ENCODE assay signal across 14 cellular contexts in genomic region chr9:91117474-91117891, GRCh38.
DNase-seq lines count a peak whose midpoint lies in the region; ATAC-seq and TF ChIP-seq lines count a peak whose summit lies in the region.
"Had no signal": no experiment of that assay in that cellular context is flagged by ENCODE, and none has a peak within 500 bp of the region (broad histone marks: within the 10 kb centered on the region; RNA-seq: fewer than 3 reads in every experiment).

No MANE protein-coding gene starts in this region.

- no peaks in the 10 kb centered on the region for H3K79me2 ChIP-seq in GM23338 (replicated peaks; ENCODE audit: insufficient read depth)

- peaks cover 8% of the 10 kb centered on the region for H3K9me3 Mint-ChIP-seq in GM23338
- peaks cover 2% of the 10 kb centered on the region for H3K9me3 Mint-ChIP-seq in memory B cell
- H3K9me3 Mint-ChIP-seq: activated naive CD4-positive, alpha-beta T cell treated with anti-CD3 and anti-CD28 coated beads, Interleukin-2, amount 50 U/mL, for 24 hours had no signal

- no peaks in the 10 kb centered on the region for H3K9me2 ChIP-seq in GM23338 (ENCODE audit: insufficient read depth)

- ATAC-seq in GM23338 (peak; percentile 32), memory B cell (ENCODE audit: low read depth) (no peak)

- 71 to 81% (median 73%) methylated on average over 7 to 29 of the region's 29 CpGs for WGBS in stomach, 5 donors

- H3K4me3 Mint-ChIP-seq in GM23338 (no peak overlapping the region), memory B cell (peak overlapping the region; percentile 77)
- H3K4me3 Mint-ChIP-seq: activated naive CD4-positive, alpha-beta T cell treated with anti-CD3 and anti-CD28 coated beads, Interleukin-2, amount 50 U/mL, for 24 hours; CD4-positive, alpha-beta memory T cell had no signal

- no peaks in the 10 kb centered on the region for H4K20me1 ChIP-seq in GM23338 (replicated peaks; ENCODE audit: insufficient read depth)

- no peak for TF ChIP-seq EP300 in stomach (IDR thresholded peaks at IDR 0.05)

- no peaks in the 10 kb centered on the region for H3K27me3 Mint-ChIP-seq in GM23338 (ENCODE audit: insufficient read depth, low read depth, poor library complexity)
- H3K27me3 Mint-ChIP-seq in memory B cell: peaks cover 2% of the 10 kb centered on the region

- H3K27ac Mint-ChIP-seq in GM23338 (no peak overlapping the region), memory B cell (no peak overlapping the region)
- H3K27ac Mint-ChIP-seq: activated naive CD4-positive, alpha-beta T cell treated with anti-CD3 and anti-CD28 coated beads, Interleukin-2, amount 50 U/mL, for 24 hours; CD4-positive, alpha-beta memory T cell had no signal

- H3K4me1 Mint-ChIP-seq in GM23338 (peaks cover 24% of the 10 kb centered on the region), memory B cell (peaks cover 8% of the 10 kb centered on the region)
- H3K4me1 Mint-ChIP-seq: activated naive CD4-positive, alpha-beta T cell treated with anti-CD3 and anti-CD28 coated beads, Interleukin-2, amount 50 U/mL, for 24 hours; CD4-positive, alpha-beta memory T cell had no signal

- no peak for TF ChIP-seq POLR2A in stomach (IDR thresholded peaks at IDR 0.05)

- no peaks in the 10 kb centered on the region for H3F3A ChIP-seq in GM23338 (replicated peaks; ENCODE audit: low read depth)

- H3K4me3 ChIP-seq in GM23338: peak overlapping the region; percentile 29; the same call in 1 of the 2 replicates
- peak overlapping the region in 3 of 4 donors; percentile 29 to 38 (median 32) for H3K4me3 ChIP-seq in stomach

- DNase-seq in GM23338 (ENCODE audit: low spot score) (no peak), memory B cell (ENCODE audit: low spot score in 2 of 2) (no peak), stomach (no peak), NCI-H526 (lab: John Stamatoyannopoulos, UW) (no peak), NCI-H345 treated with DMSO at 0.1 percent for 48 hours (lab: John Stamatoyannopoulos, UW; ENCODE audit: unreplicated experiment) (no peak)
- no peak for DNase-seq in activated CD4-positive, alpha-beta T cell treated with anti-CD3 and anti-CD28 coated beads for 4 hours
- no peak for DNase-seq in activated effector memory CD4-positive, alpha-beta T cell treated with Interleukin-2 at 50 U/mL for 16 hours
- DNase-seq: CD4-positive, alpha-beta memory T cell; effector CD4-positive, alpha-beta T cell; NCI-H446 treated with DMSO at 0.1 percent for 48 hours; T1000 had no signal

- TF ChIP-seq CTCF in GM23338 (conservative IDR thresholded peaks at IDR 0.05; ENCODE audit: low read depth in 2 of 2): no peak
- TF ChIP-seq CTCF in stomach (IDR thresholded peaks at IDR 0.05): no peak

- H3K27ac ChIP-seq in GM23338 (ENCODE audit: low read depth) (no peak overlapping the region), cingulate gyrus (ENCODE audit: low read depth, low read length) (peak overlapping the region; percentile 41), stomach (peak overlapping the region in 4 of 5 donors; percentile 43 to 83 (median 60))
- H3K27ac ChIP-seq: RWPE1 had no signal

- H2AFZ ChIP-seq in GM23338: peak overlapping the region; percentile 96

- peak overlapping the region; percentile 60; the same call in 1 of the 2 replicates for H3K4me2 ChIP-seq in GM23338

- H3K27me3 ChIP-seq in GM23338 (ENCODE audit: insufficient read depth) (no peaks in the 10 kb centered on the region), stomach (no peaks in the 10 kb centered on the region)

- no peaks in the 10 kb centered on the region for H3K36me3 ChIP-seq in GM23338 (ENCODE audit: insufficient read depth)
- H3K36me3 ChIP-seq in stomach: no peaks in the 10 kb centered on the region

- H3K4me1 ChIP-seq in GM23338 (ENCODE audit: insufficient read depth) (peaks cover 18% of the 10 kb centered on the region), stomach (peaks cover 7 to 40% (median 17%) of the 10 kb centered on the region in 4 donors)

- H3K9me3 ChIP-seq in stomach: no peaks in the 10 kb centered on the region

- peaks cover 3% of the 10 kb centered on the region; the same call in 1 of the 3 replicates for H3K36me3 Mint-ChIP-seq in GM23338 (ENCODE audit: low read depth)
- no peaks in the 10 kb centered on the region for H3K36me3 Mint-ChIP-seq in memory B cell
- H3K36me3 Mint-ChIP-seq: CD4-positive, alpha-beta memory T cell had no signal

- intact Hi-C loops in stomach (cut with DNase I; ENCODE audit: low total_unique reads): no loop called here

TF ChIP-seq in GM23338, 12 proteins besides CTCF, POLR2A, EP300 and RAD21 (continues in another document):
- TF ChIP-seq ZNF331 (CRISPR knock-in tag; IDR thresholded peaks at IDR 0.05; ENCODE audit: low read depth) (no peak), EZH2phosphoT487 (IDR thresholded peaks at IDR 0.05; ENCODE audit: unreplicated experiment) (no peak), REST (IDR thresholded peaks at IDR 0.05; ENCODE audit: unreplicated experiment) (no peak), ETS1 (IDR thresholded peaks at IDR 0.05) (no peak), STAT1 (IDR thresholded peaks at IDR 0.05; ENCODE audit: unreplicated experiment) (no peak)
